16 cellular contexts compared by ENCODE assay signal in the genomic region with DNA sequence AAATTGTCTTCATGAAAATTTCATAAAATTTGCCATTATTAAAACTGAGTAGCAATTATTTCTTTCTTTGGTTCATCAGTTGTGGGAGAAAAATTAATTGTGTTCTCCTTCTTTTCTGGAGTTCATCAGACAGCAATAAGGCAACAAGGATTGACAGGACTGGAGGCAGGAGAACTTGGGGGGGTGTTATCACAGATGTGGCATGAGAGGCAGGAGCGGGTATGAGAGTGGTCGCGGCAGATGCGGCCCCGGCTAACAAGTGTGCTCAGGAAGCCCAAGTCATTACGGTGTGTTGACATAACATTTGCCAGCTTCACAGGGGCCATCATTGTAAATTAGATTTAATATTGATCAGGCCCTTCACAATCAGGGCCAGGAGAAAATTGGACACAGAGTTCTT.
DNase-seq lines count a peak whose midpoint lies in the region.
"Had no signal": no experiment of that assay in that cellular context is flagged by ENCODE, and none has a peak within 500 bp of the region (broad histone marks: within the 10 kb centered on the region; RNA-seq: fewer than 3 reads in every experiment).

No MANE protein-coding gene starts in this region.

- DNase-seq in NCI-H345 (lab: John Stamatoyannopoulos, UW) (peak; percentile 19), NCI-H345 treated with DMSO at 0.1 percent for 48 hours (lab: John Stamatoyannopoulos, UW; ENCODE audit: unreplicated experiment) (no peak), NCI-H146 treated with DMSO at 0.1 percent for 48 hours (lab: John Stamatoyannopoulos, UW; ENCODE audit: unreplicated experiment) (peak; percentile 33), SK-N-DZ (ENCODE audit: low spot score) (peak; percentile 76), OCI-M1 (lab: John Stamatoyannopoulos, UW) (no peak), HuH-7.5 (ENCODE audit: low spot score) (no peak), foreskin melanocyte (no peak)
- DNase-seq: GOT3; HCEC 1CT; KG1; NCI-H1694; NCI-H2081; NCI-H510A; NK-92 treated with Interleukin-12 subunit alpha and Interleukin-12 subunit beta, amount 100 ng/mL, for 24 hours; SIG-M5; T-helper 1 cell had no signal

Comparison
In these comparisons a context has a peak if more than half of its experiments do, and no peak if none do; other contexts are left out.
1. DNase-seq: peak in NCI-H345 (single experiment), NCI-H146 treated with DMSO at 0.1 percent for 48 hours (single experiment) and SK-N-DZ (single experiment); none in NCI-H345 treated with DMSO at 0.1 percent for 48 hours (single experiment), OCI-M1 (single experiment), HuH-7.5 (single experiment) and foreskin melanocyte (single experiment).